8 cellular contexts compared by ENCODE assay signal in genomic region chr4:71270901-71271300, GRCh38.
DNase-seq lines count a peak whose midpoint lies in the region; ATAC-seq and TF ChIP-seq lines count a peak whose summit lies in the region.

No MANE protein-coding gene starts in this region.

- ATAC-seq in GM18867 (IDR thresholded peaks at IDR 0.05; ENCODE audit: unreplicated experiment) (peak; percentile 63), GM18858 (IDR thresholded peaks at IDR 0.05; ENCODE audit: unreplicated experiment) (no peak)

- H3K27ac Mint-ChIP-seq in nephron: no peak overlapping the region

- peaks cover 26% of the 10 kb centered on the region for H3K4me1 Mint-ChIP-seq in nephron

- no peak overlapping the region for H3K4me3 ChIP-seq in astrocyte of the cerebellum (ENCODE audit: low read depth, low read length)

- H3K36me3 Mint-ChIP-seq in nephron (ENCODE audit: low read depth): no peaks in the 10 kb centered on the region

- no peaks in the 10 kb centered on the region for H3K27me3 Mint-ChIP-seq in nephron (ENCODE audit: low read depth)

- in situ Hi-C loops in astrocyte of the cerebellum (cut with HindIII; ENCODE audit: low sequenced_read_pairs): no loop called here

- no peak overlapping the region for H3K4me3 Mint-ChIP-seq in nephron

- peak; percentile 59 for TF ChIP-seq RAD21 in Ishikawa (IDR thresholded peaks at IDR 0.05; ENCODE audit: low read depth)

- no peaks in the 10 kb centered on the region for H3K9me3 Mint-ChIP-seq in nephron

- peak; percentile 24 for DNase-seq in COR-L47 (lab: John Stamatoyannopoulos, UW)
- DNase-seq in astrocyte of the cerebellum (ENCODE audit: low read depth): no peak
- no peak for DNase-seq in activated effector memory CD4-positive, alpha-beta T cell treated with Interleukin-2 at 50 U/mL for 16 hours
- DNase-seq in foreskin melanocyte: no peak

- TF ChIP-seq EP300 in Ishikawa (IDR thresholded peaks at IDR 0.05; ENCODE audit: borderline replicate concordance): no peak

- TF ChIP-seq CTCF in astrocyte of the cerebellum (IDR thresholded peaks at IDR 0.05; ENCODE audit: low read depth, low read length, missing control alignments) (peak; percentile 47), nephron (IDR thresholded peaks at IDR 0.05; ENCODE audit: unreplicated experiment in 3 of 3) (peak in 2 of 3 experiments; percentile 18 to 50)

TF ChIP-seq in Ishikawa, 13 proteins besides CTCF, POLR2A, EP300 and RAD21:
- TF ChIP-seq FOXM1 (IDR thresholded peaks at IDR 0.05; ENCODE audit: borderline replicate concordance, low read depth) (no peak), MAX (IDR thresholded peaks at IDR 0.05) (no peak), NFIC (IDR thresholded peaks at IDR 0.05) (no peak), ZBTB7A (IDR thresholded peaks at IDR 0.05; ENCODE audit: low read depth) (no peak), YY1 (IDR thresholded peaks at IDR 0.05; ENCODE audit: low read depth) (no peak), USF1 (IDR thresholded peaks at IDR 0.05) (no peak), REST (IDR thresholded peaks at IDR 0.05; ENCODE audit: low read depth) (no peak), CREB1 (IDR thresholded peaks at IDR 0.05; ENCODE audit: low read depth) (no peak), CEBPB (IDR thresholded peaks at IDR 0.05) (no peak), TEAD4 (IDR thresholded peaks at IDR 0.05) (no peak), TCF12 (IDR thresholded peaks at IDR 0.05; ENCODE audit: low read depth) (no peak), EGR1 (IDR thresholded peaks at IDR 0.05) (no peak), TAF1 (IDR thresholded peaks at IDR 0.05; ENCODE audit: low read depth) (no peak)
